ENCODE assay signal across 1 cellular context in the genomic region with DNA sequence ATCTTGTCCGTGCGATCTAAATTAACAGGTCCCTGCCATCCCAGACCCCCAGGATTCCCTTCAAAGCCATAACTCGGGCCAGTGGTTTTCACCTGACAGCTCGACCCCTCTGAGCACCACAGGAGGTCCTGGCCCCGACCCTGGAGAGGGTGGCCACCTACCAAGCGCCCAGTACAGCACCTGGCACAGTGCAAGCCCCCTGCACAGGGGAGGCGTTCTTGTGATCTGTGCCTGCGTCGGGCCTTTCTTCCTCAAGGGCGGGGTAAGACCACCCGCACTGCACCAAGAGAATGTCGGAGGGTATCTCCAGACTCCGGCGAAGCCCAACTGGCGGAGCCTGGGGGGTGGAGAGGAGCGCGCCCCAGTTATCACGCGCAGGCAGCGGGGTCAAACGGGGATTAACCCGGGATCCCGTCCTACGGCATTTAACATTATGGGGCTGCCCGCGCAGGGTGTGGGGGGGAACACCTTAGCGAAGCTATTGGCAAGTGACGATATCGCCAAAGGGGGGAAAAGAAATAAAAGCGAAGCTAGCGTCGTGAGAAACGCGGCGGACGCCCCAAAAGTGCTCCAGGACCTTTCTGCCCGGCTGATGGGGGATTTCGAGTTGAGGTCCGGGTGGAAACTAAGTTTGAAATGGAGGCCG.
A peak's percentile ranks its signal among the peaks of the same experiment; 100 is the strongest.
TF ChIP-seq lines count a peak whose summit lies in the region.

No MANE protein-coding gene starts in this region.

TF ChIP-seq in GM12878, 131 proteins besides CTCF, POLR2A, EP300 and RAD21:
- TF ChIP-seq NR2C2 (IDR thresholded peaks at IDR 0.05; ENCODE audit: borderline replicate concordance, control insufficient read depth, insufficient read length, low read depth) (no peak), LARP7 (IDR thresholded peaks at IDR 0.05) (0 out of 2 replicates have a peak, but pooled peaks have one; percentile 26), BACH1 (IDR thresholded peaks at IDR 0.05; ENCODE audit: borderline replicate concordance) (0 out of 2 replicates have a peak, but pooled peaks have one; percentile 7), EGR1 (IDR thresholded peaks at IDR 0.05; ENCODE audit: borderline replicate concordance in 1 of 2, low read depth in 2 of 2, low read length in 2 of 2) (no peak), MLLT1 (IDR thresholded peaks at IDR 0.05) (peak; percentile 3; the same call in 1 of the 2 replicates), SMARCA5 (IDR thresholded peaks at IDR 0.05) (peak; percentile 49; the same call in 1 of the 2 replicates), E4F1 (IDR thresholded peaks at IDR 0.05; ENCODE audit: borderline replicate concordance, partially characterized antibody) (no peak)
